In genomic region chr1:160167580-160167979, GRCh38 we compare ENCODE assay signal across 1 cellular context.
TF ChIP-seq lines count a peak whose summit lies in the region.

No MANE protein-coding gene starts in this region.

TF ChIP-seq in IMR-90, 13 proteins besides CTCF, POLR2A, EP300 and RAD21:
- TF ChIP-seq MAFK (IDR thresholded peaks at IDR 0.05; ENCODE audit: low read depth, low read length) (no peak), RFX5 (IDR thresholded peaks at IDR 0.05; ENCODE audit: low read depth, low read length) (no peak), SMC3 (IDR thresholded peaks at IDR 0.05; ENCODE audit: low read depth, low read length) (no peak), RCOR1 (IDR thresholded peaks at IDR 0.05; ENCODE audit: insufficient replicate concordance, low read length) (no peak), MXI1 (IDR thresholded peaks at IDR 0.05; ENCODE audit: borderline replicate concordance, low read depth, low read length) (no peak), USF2 (IDR thresholded peaks at IDR 0.05; ENCODE audit: low read depth, low read length) (no peak), BHLHE40 (IDR thresholded peaks at IDR 0.05; ENCODE audit: low read depth, low read length) (no peak), NFE2L2 (IDR thresholded peaks at IDR 0.05; ENCODE audit: low read depth, low read length) (no peak), MAZ (IDR thresholded peaks at IDR 0.05; ENCODE audit: borderline replicate concordance, low read depth, low read length) (no peak), CEBPB (IDR thresholded peaks at IDR 0.05; ENCODE audit: low read depth, low read length) (no peak), FOS (IDR thresholded peaks at IDR 0.05; ENCODE audit: low read depth, low read length) (no peak), CHD1 (IDR thresholded peaks at IDR 0.05; ENCODE audit: low read depth, low read length) (no peak)
TF ChIP-seq in IMR-90: peak in this region for 0.
